ENCODE assay signal across 29 cellular contexts in genomic region chr20:50043573-50044352, GRCh38.
DNase-seq lines count a peak whose midpoint lies in the region; ATAC-seq and TF ChIP-seq lines count a peak whose summit lies in the region.
"Had no signal": no experiment of that assay in that cellular context is flagged by ENCODE, and none has a peak within 500 bp of the region (broad histone marks: within the 10 kb centered on the region; RNA-seq: fewer than 3 reads in every experiment).

No MANE protein-coding gene starts in this region.

- H3K9me3 ChIP-seq in HEK293 (ENCODE audit: control insufficient read depth, insufficient read depth, low read depth, low read length) (no peaks in the 10 kb centered on the region), RWPE2 (ENCODE audit: severe bottlenecking) (peaks cover 4% of the 10 kb centered on the region)
- H3K9me3 ChIP-seq: adrenal gland, heart left ventricle, right lobe of liver, suprapubic skin had no signal

- intact Hi-C loops in posterior vena cava (cut with DNase I), result loop anchor here in 1 of 2 donors (2.0 kb wide), 1 partner anchor 75 kb away; no protein-coding TSS in a partner anchor

- H3K27ac ChIP-seq in HEK293 (ENCODE audit: extremely low read depth, low read depth, low read length) (no peak overlapping the region), RWPE2 (ENCODE audit: poor library complexity, severe bottlenecking) (no peak overlapping the region)
- H3K27ac ChIP-seq: GM23248, heart left ventricle, neural progenitor cell, right lobe of liver, suprapubic skin, VCaP had no signal

- 0 out of 2 replicates have a peak, but pooled peaks have one; percentile 8 for TF ChIP-seq CTCF in HEK293 (tag by site-specific recombination; IDR thresholded peaks at IDR 0.05)
- TF ChIP-seq CTCF in RWPE2 (IDR thresholded peaks at IDR 0.05; ENCODE audit: poor library complexity, severe bottlenecking), result no peak
- TF ChIP-seq CTCF in epithelial cell of proximal tubule (conservative IDR thresholded peaks at IDR 0.05; ENCODE audit: low read depth, low read length), result peak; percentile 14

- no peaks in the 10 kb centered on the region for H3K4me1 ChIP-seq in HEK293 (ENCODE audit: control insufficient read depth, insufficient read depth, low read length)
- H3K4me1 ChIP-seq in RWPE2 (ENCODE audit: insufficient read depth, poor library complexity, severe bottlenecking), result no peaks in the 10 kb centered on the region

- no peaks in the 10 kb centered on the region for H3K36me3 ChIP-seq in HEK293 (ENCODE audit: control insufficient read depth in 2 of 2, insufficient read depth in 1 of 2, low read length in 2 of 2)
- no peaks in the 10 kb centered on the region for H3K36me3 ChIP-seq in RWPE2 (ENCODE audit: low read depth)
- H3K36me3 ChIP-seq: adrenal gland, heart left ventricle, neural progenitor cell, right lobe of liver, suprapubic skin had no signal

- 0 out of 3 replicates have a peak, but pooled peaks have one; percentile 9 for ATAC-seq in RWPE2 (ENCODE audit: low read depth)
- ATAC-seq in GM19035 (IDR thresholded peaks at IDR 0.05; ENCODE audit: unreplicated experiment), result no peak
- no peak for ATAC-seq in GM18858 (IDR thresholded peaks at IDR 0.05; ENCODE audit: unreplicated experiment)
- ATAC-seq: activated T-cell treated with anti-CD3 and anti-CD28 coated beads, Interleukin-2, amount 50 U/mL, for 4 hours; heart left ventricle; K562; stimulated activated memory B cell treated with anti-CD40 and anti-IgM and Interleukin-4, amounts not matched to agents 10 μg/mL and 1 μg/mL and 100 μg/mL, for 72 hours had no signal

- CTCF ChIA-PET in HEK293 (lab: Yijun Ruan, JAX), result no interaction called here

- H3K27me3 ChIP-seq in RWPE2 (ENCODE audit: insufficient read depth, poor library complexity, severe bottlenecking), result no peaks in the 10 kb centered on the region
- H3K27me3 ChIP-seq: adrenal gland, heart left ventricle, neural progenitor cell, right lobe of liver, suprapubic skin had no signal

- H3K4me3 ChIP-seq in HEK293 (ENCODE audit: low read depth, low read length) (no peak overlapping the region), RWPE2 (ENCODE audit: severe bottlenecking) (no peak overlapping the region), epithelial cell of proximal tubule (ENCODE audit: low read depth, low read length) (no peak overlapping the region)
- H3K4me3 ChIP-seq: adrenal gland, GM23248, heart left ventricle, K562, neural progenitor cell, right lobe of liver, suprapubic skin had no signal

- POLR2A ChIA-PET in HEK293 (lab: Yijun Ruan, JAX), result no interaction called here

- DNase-seq in RWPE2 (ENCODE audit: low spot score) (no peak), epithelial cell of proximal tubule (ENCODE audit: low read depth) (no peak), posterior vena cava (ENCODE audit: low spot score) (peak; percentile 57), SHP77 (lab: John Stamatoyannopoulos, UW) (no peak), DMS153 treated with DMSO at 0.1 percent for 48 hours (lab: John Stamatoyannopoulos, UW; ENCODE audit: unreplicated experiment) (no peak)
- DNase-seq: activated CD4-positive, alpha-beta T cell treated with anti-CD3 and anti-CD28 coated beads, Interleukin-2, amount 50 U/mL, for 1 hour; activated naive CD4-positive, alpha-beta T cell treated with anti-CD3 and anti-CD28 coated beads for 36 hours; activated T-cell treated with anti-CD3 and anti-CD28 coated beads, Interleukin-2, amount 50 U/mL, for 4 hours; adrenal gland; effector CD8-positive, alpha-beta T cell; foreskin fibroblast; GM23248; heart left ventricle; MM.1S; NCI-H1417; NCI-H2081; NCI-H2227 treated with DMSO at 0.1 percent for 48 hours; posterior cingulate gyrus; right lobe of liver; stimulated activated CD4-positive, alpha-beta T cell treated with anti-CD3 and anti-CD28 coated beads, Interleukin-12 subunit alpha, Interleukin-12 subunit beta, amount 100 ng/mL, for 4 hours; stimulated activated CD4-positive, alpha-beta T cell treated with anti-CD3 and anti-CD28 coated beads, Interleukin-4, amount 100 ng/mL, for 24 hours had no signal

TF ChIP-seq in HEK293, 187 proteins besides CTCF, POLR2A, EP300 and RAD21:
- TF ChIP-seq GLIS2 (tag by site-specific recombination; IDR thresholded peaks at IDR 0.05) (0 out of 2 replicates have a peak, but pooled peaks have one; percentile 12), ZNF274 (IDR thresholded peaks at IDR 0.05; ENCODE audit: low read length) (no peak), ZNF274 (tag by site-specific recombination; IDR thresholded peaks at IDR 0.05; ENCODE audit: borderline replicate concordance) (no peak)
